1 cellular context compared by ENCODE assay signal in genomic region chr12:6701078-6701768, GRCh38.
TF ChIP-seq lines count a peak whose summit lies in the region.

No MANE protein-coding gene starts in this region.

TF ChIP-seq in endothelial cell of umbilical vein, 7 proteins besides CTCF, POLR2A, EP300 and RAD21 (continued from another document):
- TF ChIP-seq MYC (IDR thresholded peaks at IDR 0.05; ENCODE audit: low read depth, low read length): no peak
- TF ChIP-seq MAX (IDR thresholded peaks at IDR 0.05; ENCODE audit: insufficient read depth, insufficient read length): no peak
- no peak for TF ChIP-seq JUN (IDR thresholded peaks at IDR 0.05; ENCODE audit: borderline replicate concordance, insufficient read depth, insufficient read length, low read depth)
